ENCODE assay signal across 2 cellular contexts in genomic region chr22:42682113-42682851, GRCh38.
TF ChIP-seq lines count a peak whose summit lies in the region.

No MANE protein-coding gene starts in this region.

TF ChIP-seq in IMR-90, 13 proteins besides CTCF, POLR2A, EP300 and RAD21:
- no peak for TF ChIP-seq SMC3 (IDR thresholded peaks at IDR 0.05; ENCODE audit: low read depth, low read length)
- TF ChIP-seq CHD1 (IDR thresholded peaks at IDR 0.05; ENCODE audit: low read depth, low read length), result no peak
- no peak for TF ChIP-seq CEBPB (IDR thresholded peaks at IDR 0.05; ENCODE audit: low read depth, low read length)
- TF ChIP-seq MAFK (IDR thresholded peaks at IDR 0.05; ENCODE audit: low read depth, low read length), result no peak

TF ChIP-seq in HepG2, 621 proteins besides CTCF, POLR2A, EP300 and RAD21:
- TF ChIP-seq SNAI1 (CRISPR knock-in tag; IDR thresholded peaks at IDR 0.05; ENCODE audit: borderline replicate concordance) (no peak), ZBTB3 (CRISPR knock-in tag; IDR thresholded peaks at IDR 0.05; ENCODE audit: borderline replicate concordance, low read depth) (no peak), ZNF574 (CRISPR knock-in tag; IDR thresholded peaks at IDR 0.05) (no peak), PCBP1 (IDR thresholded peaks at IDR 0.05; ENCODE audit: borderline replicate concordance, low read depth, low read length) (no peak), BCL6 (CRISPR knock-in tag; IDR thresholded peaks at IDR 0.05) (peak; percentile 90), ZNF17 (CRISPR knock-in tag; IDR thresholded peaks at IDR 0.05) (no peak), ZNF281 (CRISPR knock-in tag; IDR thresholded peaks at IDR 0.05; ENCODE audit: borderline replicate concordance) (peak; percentile 63; the same call in 1 of the 2 replicates), FOXA1 (IDR thresholded peaks at IDR 0.05) (no peak), FOXA1 (CRISPR knock-in tag; IDR thresholded peaks at IDR 0.05) (peak; percentile 80), ELF3 (CRISPR knock-in tag; IDR thresholded peaks at IDR 0.05) (no peak), BRD4 (CRISPR knock-in tag; IDR thresholded peaks at IDR 0.05) (no peak), ZBTB49 (CRISPR knock-in tag; IDR thresholded peaks at IDR 0.05; ENCODE audit: borderline replicate concordance) (no peak), ZNF609 (CRISPR knock-in tag; IDR thresholded peaks at IDR 0.05; ENCODE audit: borderline replicate concordance) (no peak)
